Comparison of ENCODE assay signal across 29 cellular contexts in genomic region chr18:67318651-67319050, GRCh38.
A peak's percentile ranks its signal among the peaks of the same experiment; 100 is the strongest.
DNase-seq lines count a peak whose midpoint lies in the region; ATAC-seq, FAIRE-seq and TF ChIP-seq lines count a peak whose summit lies in the region.
"Had no signal": no experiment of that assay in that cellular context is flagged by ENCODE, and none has a peak within 500 bp of the region (broad histone marks: within the 10 kb centered on the region; RNA-seq: fewer than 3 reads in every experiment).

No MANE protein-coding gene starts in this region.

- H4K20me1 ChIP-seq in SK-N-SH (ENCODE audit: insufficient read depth) (no peaks in the 10 kb centered on the region), astrocyte (ENCODE audit: insufficient read depth, low read length) (no peaks in the 10 kb centered on the region)
- H4K20me1 ChIP-seq: BLaER1 treated with 17β-estradiol and CSF1 and Interleukin-3, amounts not matched to agents 10 nM and 100 nM had no signal

- H3K9me3 ChIP-seq in SK-N-SH (no peaks in the 10 kb centered on the region), astrocyte (ENCODE audit: insufficient read depth, low read depth, low read length) (no peaks in the 10 kb centered on the region)
- H3K9me3 ChIP-seq: body of pancreas, Caco-2, SJSA1 had no signal

- H3K4me3 Mint-ChIP-seq in astrocyte (ENCODE audit: unreplicated experiment), result no peak overlapping the region
- H3K4me3 Mint-ChIP-seq: activated CD4-positive, alpha-beta memory T cell treated with anti-CD3 and anti-CD28 coated beads, Interleukin-2, amount 10 ng/mL, durations not matched to agents 7 days and 5 days; activated naive CD8-positive, alpha-beta T cell treated with anti-CD3 and anti-CD28 coated beads, Interleukin-2, amount 10 ng/mL, durations not matched to agents 7 days and 5 days; dendritic cell treated with granulocyte-macrophage colony-stimulating factor and Interleukin-4, amounts not matched to agents 40 ng/mL and 50 ng/mL, for 4 days; GM23338; naive B cell; type B pancreatic cell had no signal

- no peaks in the 10 kb centered on the region for H3K36me3 Mint-ChIP-seq in astrocyte (ENCODE audit: low read depth, unreplicated experiment)
- H3K36me3 Mint-ChIP-seq: naive B cell, type B pancreatic cell had no signal

- H3K27ac Mint-ChIP-seq in astrocyte (ENCODE audit: unreplicated experiment), result no peak overlapping the region
- H3K27ac Mint-ChIP-seq: activated CD4-positive, alpha-beta memory T cell treated with anti-CD3 and anti-CD28 coated beads, Interleukin-2, amount 10 ng/mL, durations not matched to agents 7 days and 5 days; activated naive CD8-positive, alpha-beta T cell treated with anti-CD3 and anti-CD28 coated beads, Interleukin-2, amount 10 ng/mL, durations not matched to agents 7 days and 5 days; dendritic cell treated with granulocyte-macrophage colony-stimulating factor and Interleukin-4, amounts not matched to agents 40 ng/mL and 50 ng/mL, for 4 days; GM23338; naive B cell; type B pancreatic cell had no signal

- H3K9ac ChIP-seq in SK-N-SH (no peak overlapping the region), astrocyte (ENCODE audit: low read length) (no peak overlapping the region)
- H3K9ac ChIP-seq: BLaER1 treated with 17β-estradiol and CSF1 and Interleukin-3, amounts not matched to agents 10 nM and 100 nM had no signal

- no peaks in the 10 kb centered on the region for H3K9me2 ChIP-seq in SK-N-SH

- H3K36me3 ChIP-seq in SK-N-SH (replicated peaks in 1 of 2; ENCODE audit: control insufficient read depth in 1 of 2, insufficient read depth in 2 of 2, low read length in 1 of 2) (no peaks in the 10 kb centered on the region), astrocyte (ENCODE audit: insufficient read depth, low read length) (no peaks in the 10 kb centered on the region)
- H3K36me3 ChIP-seq: BLaER1 treated with 17β-estradiol and CSF1 and Interleukin-3, amounts not matched to agents 10 nM and 100 nM; left ventricle myocardium inferior; SJSA1 had no signal

- CTCF ChIA-PET in SK-N-SH (lab: Yijun Ruan, JAX), result interaction anchor here (1.2 kb wide), 1 partner anchor 9 kb away, joined by 3 read pairs; no protein-coding TSS in a partner anchor

- no peaks in the 10 kb centered on the region for H3K9me3 Mint-ChIP-seq in astrocyte (ENCODE audit: unreplicated experiment)
- H3K9me3 Mint-ChIP-seq: dendritic cell treated with granulocyte-macrophage colony-stimulating factor and Interleukin-4, amounts not matched to agents 40 ng/mL and 50 ng/mL, for 4 days had no signal

- FAIRE-seq in astrocyte (lab: Jason Lieb, UNC), result no peak

- no peak overlapping the region for H3K4me2 ChIP-seq in SK-N-SH
- H3K4me2 ChIP-seq in astrocyte (ENCODE audit: low read length), result no peak overlapping the region
- H3K4me2 ChIP-seq: BLaER1 treated with 17β-estradiol and CSF1 and Interleukin-3, amounts not matched to agents 10 nM and 100 nM; GM23338; smooth muscle cell had no signal

- H3K27me3 ChIP-seq in SK-N-SH (ENCODE audit: insufficient read depth) (no peaks in the 10 kb centered on the region), astrocyte (ENCODE audit: insufficient read depth, low read length) (no peaks in the 10 kb centered on the region)
- H3K27me3 ChIP-seq: BLaER1 treated with 17β-estradiol and CSF1 and Interleukin-3, amounts not matched to agents 10 nM and 100 nM; body of pancreas; foreskin keratinocyte; SJSA1 had no signal

- no peak for ATAC-seq in SK-N-SH treated with all-trans-retinoic acid at 6 μM for 48 hours
- ATAC-seq: body of pancreas, foreskin keratinocyte, GM23338 had no signal

- H3K4me3 ChIP-seq in SK-N-SH (ENCODE audit: low read depth in 2 of 2, low read length in 1 of 2), result no peak overlapping the region
- no peak overlapping the region for H3K4me3 ChIP-seq in astrocyte (ENCODE audit: insufficient read depth, low read depth, low read length)
- H3K4me3 ChIP-seq in fibroblast of the aortic adventitia (ENCODE audit: low read depth, low read length), result no peak overlapping the region
- H3K4me3 ChIP-seq: BLaER1 treated with 17β-estradiol and CSF1 and Interleukin-3, amounts not matched to agents 10 nM and 100 nM; body of pancreas; GM23338; left ventricle myocardium inferior; SJSA1; smooth muscle cell had no signal

- H2AFZ ChIP-seq in SK-N-SH (ENCODE audit: low read depth) (no peak overlapping the region), astrocyte (ENCODE audit: low read depth, low read length) (no peak overlapping the region)

- no peaks in the 10 kb centered on the region for H3K79me2 ChIP-seq in SK-N-SH (ENCODE audit: insufficient read depth)
- H3K79me2 ChIP-seq in astrocyte (ENCODE audit: insufficient read depth, low read length), result no peaks in the 10 kb centered on the region

- H3K4me1 ChIP-seq in SK-N-SH (ENCODE audit: control insufficient read depth in 1 of 2, insufficient read depth in 2 of 2, low read depth in 1 of 2, low read length in 1 of 2) (no peaks in the 10 kb centered on the region), astrocyte (ENCODE audit: insufficient read depth, low read length) (no peaks in the 10 kb centered on the region)
- H3K4me1 ChIP-seq: BLaER1 treated with 17β-estradiol and CSF1 and Interleukin-3, amounts not matched to agents 10 nM and 100 nM; body of pancreas; Caco-2; foreskin keratinocyte; left ventricle myocardium inferior; SJSA1 had no signal

- no peak for TF ChIP-seq EP300 in SK-N-SH (IDR thresholded peaks at IDR 0.05; ENCODE audit: borderline replicate concordance in 1 of 2, low read depth in 1 of 2, low read length in 1 of 2)

- TF ChIP-seq RAD21 in SK-N-SH (IDR thresholded peaks at IDR 0.05; ENCODE audit: low read length), result no peak

- in situ Hi-C loops in GM13976 (cut with MboI; ENCODE audit: low sequenced_read_pairs, unreplicated experiment), result no loop called here

- peaks cover 8% of the 10 kb centered on the region for H3F3A ChIP-seq in SK-N-SH (replicated peaks; ENCODE audit: insufficient read depth)

- H3K4me1 Mint-ChIP-seq in astrocyte (ENCODE audit: low read depth, unreplicated experiment), result no peaks in the 10 kb centered on the region
- H3K4me1 Mint-ChIP-seq: activated CD4-positive, alpha-beta memory T cell treated with anti-CD3 and anti-CD28 coated beads, Interleukin-2, amount 10 ng/mL, durations not matched to agents 7 days and 5 days; GM23338; naive B cell had no signal

- DNase-seq in SK-N-SH, result no peak
- DNase-seq in astrocyte (ENCODE audit: low read depth), result peak; percentile 20
- peak; percentile 16 for DNase-seq in fibroblast of the aortic adventitia (ENCODE audit: low read depth)
- no peak for DNase-seq in cerebellar cortex (ENCODE audit: low spot score)
- no peak for DNase-seq in GM13976 (ENCODE audit: low spot score)
- DNase-seq in T-helper 9 cell, result no peak
- DNase-seq in glomerular visceral epithelial cell (ENCODE audit: extremely low spot score), result no peak
- DNase-seq: activated CD4-positive, alpha-beta memory T cell treated with anti-CD3 and anti-CD28 coated beads, Interleukin-2, amount 10 ng/mL, durations not matched to agents 7 days and 5 days; activated CD4-positive, CD25-positive, alpha-beta regulatory T cell treated with anti-CD3 and anti-CD28 coated beads, Interleukin-2, amount 50 U/mL, for 72 hours; activated effector memory CD4-positive, alpha-beta T cell treated with Interleukin-2 at 50 U/mL for 16 hours; activated naive CD8-positive, alpha-beta T cell treated with anti-CD3 and anti-CD28 coated beads, Interleukin-2, amount 10 ng/mL, durations not matched to agents 7 days and 5 days; body of pancreas; Caco-2; DND-41; foreskin keratinocyte; hippocampal formation; left ventricle myocardium inferior; naive B cell; NCI-H187; NCI-H526 treated with DMSO at 0.1 percent for 48 hours; occipital lobe had no signal

- TF ChIP-seq CTCF in SK-N-SH (IDR thresholded peaks at IDR 0.05) (no peak), astrocyte (IDR thresholded peaks at IDR 0.05; ENCODE audit: insufficient read depth, low read depth, low read length) (no peak), fibroblast of the aortic adventitia (IDR thresholded peaks at IDR 0.05; ENCODE audit: insufficient read depth, low read length) (no peak), GM13976 (IDR thresholded peaks at IDR 0.05; ENCODE audit: borderline replicate concordance, control extremely low read depth, extremely low read depth, insufficient read depth, missing control alignments) (no peak)

- no peaks in the 10 kb centered on the region for H3K27me3 Mint-ChIP-seq in astrocyte (ENCODE audit: low read depth, unreplicated experiment)
- H3K27me3 Mint-ChIP-seq: activated CD4-positive, alpha-beta memory T cell treated with anti-CD3 and anti-CD28 coated beads, Interleukin-2, amount 10 ng/mL, durations not matched to agents 7 days and 5 days; activated naive CD8-positive, alpha-beta T cell treated with anti-CD3 and anti-CD28 coated beads, Interleukin-2, amount 10 ng/mL, durations not matched to agents 7 days and 5 days; dendritic cell treated with granulocyte-macrophage colony-stimulating factor and Interleukin-4, amounts not matched to agents 40 ng/mL and 50 ng/mL, for 4 days; naive B cell had no signal

- POLR2A ChIA-PET in SK-N-SH (lab: Yijun Ruan, JAX), result no interaction called here

- H3K27ac ChIP-seq in SK-N-SH (ENCODE audit: low read depth in 2 of 2, low read length in 1 of 2) (no peak overlapping the region), astrocyte (ENCODE audit: low read depth, low read length) (no peak overlapping the region)
- H3K27ac ChIP-seq: 22Rv1; BLaER1 treated with 17β-estradiol and CSF1 and Interleukin-3, amounts not matched to agents 10 nM and 100 nM; body of pancreas; foreskin keratinocyte; left ventricle myocardium inferior; SJSA1 had no signal

TF ChIP-seq in SK-N-SH, 30 proteins besides CTCF, POLR2A, EP300 and RAD21 (continues in another document):
- TF ChIP-seq IRF3 (IDR thresholded peaks at IDR 0.05; ENCODE audit: low read depth, low read length), result no peak

TF ChIP-seq in SK-N-SH treated with all-trans-retinoic acid at 6 μM for 48 hours, 23 proteins besides CTCF, POLR2A, EP300 and RAD21 (continues in another document):
- no peak for TF ChIP-seq ISL1 (CRISPR knock-in tag; IDR thresholded peaks at IDR 0.05)
- TF ChIP-seq RARB (CRISPR knock-in tag; IDR thresholded peaks at IDR 0.05), result no peak
- TF ChIP-seq SNAI2 (CRISPR knock-in tag; IDR thresholded peaks at IDR 0.05), result no peak
- no peak for TF ChIP-seq ZNF70 (CRISPR knock-in tag; IDR thresholded peaks at IDR 0.05)
- TF ChIP-seq PATZ1 (CRISPR knock-in tag; IDR thresholded peaks at IDR 0.05; ENCODE audit: borderline replicate concordance), result no peak

Comparison
In these comparisons a context has a peak if more than half of its experiments do, and no peak if none do; other contexts are left out.
1. DNase-seq: peak in astrocyte (single experiment) and fibroblast of the aortic adventitia (single experiment); none in SK-N-SH (single experiment), cerebellar cortex (single experiment), GM13976 (single experiment), T-helper 9 cell (single experiment) and glomerular visceral epithelial cell (single experiment).